ENCODE assay signal across 16 cellular contexts in genomic region chr14:86673523-86673969, GRCh38.
A peak's percentile ranks its signal among the peaks of the same experiment; 100 is the strongest.
DNase-seq lines count a peak whose midpoint lies in the region; ATAC-seq and TF ChIP-seq lines count a peak whose summit lies in the region.
"Had no signal": no experiment of that assay in that cellular context is flagged by ENCODE, and none has a peak within 500 bp of the region (broad histone marks: within the 10 kb centered on the region; RNA-seq: fewer than 3 reads in every experiment).

No MANE protein-coding gene starts in this region.

- H4K20me1 ChIP-seq in DND-41 (ENCODE audit: insufficient read depth, low read length) (no peaks in the 10 kb centered on the region), Karpas-422 (ENCODE audit: insufficient read depth, low read depth, low read length) (no peaks in the 10 kb centered on the region), neural progenitor cell (ENCODE audit: low read depth) (no peaks in the 10 kb centered on the region)

- H3K79me2 ChIP-seq in DND-41 (ENCODE audit: insufficient read depth, low read length) (no peaks in the 10 kb centered on the region), Karpas-422 (ENCODE audit: low read length) (no peaks in the 10 kb centered on the region), neural progenitor cell (ENCODE audit: low read depth) (no peaks in the 10 kb centered on the region)

- no peaks in the 10 kb centered on the region for H3K36me3 ChIP-seq in DND-41 (ENCODE audit: insufficient read depth, low read length)
- no peaks in the 10 kb centered on the region for H3K36me3 ChIP-seq in Karpas-422 (ENCODE audit: insufficient read depth, low read length)
- no peaks in the 10 kb centered on the region for H3K36me3 ChIP-seq in neural progenitor cell

- H3K4me1 ChIP-seq in DND-41 (ENCODE audit: insufficient read depth, low read length) (no peaks in the 10 kb centered on the region), Karpas-422 (ENCODE audit: low read length) (peaks cover 6% of the 10 kb centered on the region), foreskin keratinocyte (peaks cover 16% of the 10 kb centered on the region), neural progenitor cell (no peaks in the 10 kb centered on the region)

- H3K36me3 Mint-ChIP-seq in neural progenitor cell = no peaks in the 10 kb centered on the region
- H3K36me3 Mint-ChIP-seq: activated CD8-positive, alpha-beta memory T cell treated with anti-CD3 and anti-CD28 coated beads, Interleukin-2, amount 10 ng/mL, durations not matched to agents 7 days and 5 days had no signal

- no peak for TF ChIP-seq CTCF in DND-41 (IDR thresholded peaks at IDR 0.05; ENCODE audit: borderline replicate concordance, extremely low read depth, low read length, poor library complexity, severe bottlenecking)
- no peak for TF ChIP-seq CTCF in foreskin keratinocyte (conservative IDR thresholded peaks at IDR 0.05)
- TF ChIP-seq CTCF in neural progenitor cell (IDR thresholded peaks at IDR 0.05) = no peak

- H3K4me3 ChIP-seq in DND-41 (ENCODE audit: low read depth in 1 of 2, low read length in 2 of 2) (no peak overlapping the region), Karpas-422 (ENCODE audit: low read length) (no peak overlapping the region), neural progenitor cell (no peak overlapping the region)

- no peak overlapping the region for H3K4me2 ChIP-seq in DND-41 (ENCODE audit: insufficient read depth, low read length)
- H3K4me2 ChIP-seq in Karpas-422 (ENCODE audit: low read depth, low read length, poor library complexity, severe bottlenecking) = no peak overlapping the region
- H3K4me2 ChIP-seq in neural progenitor cell = no peak overlapping the region

- H3K27me3 ChIP-seq in DND-41 (ENCODE audit: insufficient read depth, low read length, poor library complexity) (no peaks in the 10 kb centered on the region), Karpas-422 (ENCODE audit: low read length) (no peaks in the 10 kb centered on the region), foreskin keratinocyte (no peaks in the 10 kb centered on the region), neural progenitor cell (no peaks in the 10 kb centered on the region)

- H3K9me3 ChIP-seq in DND-41 (ENCODE audit: insufficient read depth, low read length, severe bottlenecking) (no peaks in the 10 kb centered on the region), Karpas-422 (ENCODE audit: low read length) (no peaks in the 10 kb centered on the region), neural progenitor cell (ENCODE audit: low read depth) (no peaks in the 10 kb centered on the region)

- no peaks in the 10 kb centered on the region for H3K4me1 Mint-ChIP-seq in neural progenitor cell
- H3K4me1 Mint-ChIP-seq: activated CD8-positive, alpha-beta memory T cell treated with anti-CD3 and anti-CD28 coated beads, Interleukin-2, amount 10 ng/mL, durations not matched to agents 7 days and 5 days had no signal

- no peak overlapping the region for H3K27ac ChIP-seq in DND-41 (ENCODE audit: low read length)
- no peak overlapping the region for H3K27ac ChIP-seq in Karpas-422 (ENCODE audit: low read length)
- no peak overlapping the region for H3K27ac ChIP-seq in foreskin keratinocyte
- no peak overlapping the region for H3K27ac ChIP-seq in neural progenitor cell

- H2AFZ ChIP-seq in DND-41 (ENCODE audit: low read depth, low read length) (0 out of 2 replicates have a peak overlapping the region, but pooled peaks have one; percentile 47), Karpas-422 (ENCODE audit: low read length) (peak overlapping the region; percentile 17; the same call in 1 of the 2 replicates), neural progenitor cell (replicated peaks) (peak overlapping the region; percentile 36)

- H3K9me3 Mint-ChIP-seq in neural progenitor cell = no peaks in the 10 kb centered on the region

- DNase-seq in DND-41 (no peak), Karpas-422 (no peak), foreskin keratinocyte (peak; percentile 78 to 89), neural progenitor cell (ENCODE audit: low spot score) (no peak), DMS114 treated with DMSO at 0.1 percent for 48 hours (lab: John Stamatoyannopoulos, UW; ENCODE audit: unreplicated experiment) (no peak)
- no peak for DNase-seq in activated CD4-positive, alpha-beta T cell treated with anti-CD3 and anti-CD28 coated beads for 48 hours
- DNase-seq: activated CD4-positive, alpha-beta T cell treated with anti-CD3 and anti-CD28 coated beads for 1 hour; activated CD8-positive, alpha-beta memory T cell treated with anti-CD3 and anti-CD28 coated beads, Interleukin-2, amount 10 ng/mL, durations not matched to agents 7 days and 5 days; activated effector memory CD4-positive, alpha-beta T cell treated with anti-CD3 and anti-CD28 coated beads, Interleukin-2, amount 50 U/mL, for 16 hours; effector CD8-positive, alpha-beta T cell; hippocampal formation; NCI-H2029; stimulated activated CD4-positive, alpha-beta T cell treated with anti-CD3 and anti-CD28 coated beads, Interleukin-12 subunit alpha, Interleukin-12 subunit beta, amount 100 ng/mL, for 4 hours; T1000 had no signal

- no peak overlapping the region for H3K27ac Mint-ChIP-seq in neural progenitor cell
- H3K27ac Mint-ChIP-seq: activated CD8-positive, alpha-beta memory T cell treated with anti-CD3 and anti-CD28 coated beads, Interleukin-2, amount 10 ng/mL, durations not matched to agents 7 days and 5 days had no signal

- H3K9ac ChIP-seq in DND-41 (ENCODE audit: low read depth, low read length) (no peak overlapping the region), Karpas-422 (ENCODE audit: low read length) (no peak overlapping the region), neural progenitor cell (no peak overlapping the region)

- H3F3A ChIP-seq in neural progenitor cell (ENCODE audit: low read depth) = no peaks in the 10 kb centered on the region

- ATAC-seq in DND-41 (ENCODE audit: insufficient read depth, low read depth) = no peak
- ATAC-seq in foreskin keratinocyte = peak; percentile 98
- ATAC-seq in GM18858 (IDR thresholded peaks at IDR 0.05; ENCODE audit: unreplicated experiment) = no peak
- ATAC-seq in GM19455 (IDR thresholded peaks at IDR 0.05; ENCODE audit: unreplicated experiment) = no peak
- ATAC-seq: activated CD8-positive, alpha-beta memory T cell treated with anti-CD3 and anti-CD28 coated beads, Interleukin-2, amount 10 ng/mL, durations not matched to agents 7 days and 5 days had no signal

- H3K27me3 Mint-ChIP-seq in neural progenitor cell (ENCODE audit: insufficient read depth, low read depth) = no peaks in the 10 kb centered on the region
- H3K27me3 Mint-ChIP-seq: activated CD8-positive, alpha-beta memory T cell treated with anti-CD3 and anti-CD28 coated beads, Interleukin-2, amount 10 ng/mL, durations not matched to agents 7 days and 5 days had no signal

- no peak overlapping the region for H3K4me3 Mint-ChIP-seq in neural progenitor cell
- H3K4me3 Mint-ChIP-seq: activated CD8-positive, alpha-beta memory T cell treated with anti-CD3 and anti-CD28 coated beads, Interleukin-2, amount 10 ng/mL, durations not matched to agents 7 days and 5 days had no signal

- H3K9me2 ChIP-seq in Karpas-422 (replicated peaks; ENCODE audit: insufficient read depth, low read length) = no peaks in the 10 kb centered on the region

Comparison
In these comparisons a context has a peak if more than half of its experiments do, and no peak if none do; other contexts are left out.
1. DNase-seq: peak in foreskin keratinocyte (2 of 2); none in DND-41 (single experiment), Karpas-422 (single experiment), neural progenitor cell (single experiment), activated CD4-positive, alpha-beta T cell treated with anti-CD3 and anti-CD28 coated beads for 48 hours (single experiment) and DMS114 treated with DMSO at 0.1 percent for 48 hours (single experiment).
2. Peak in every context shown above with its lines, with median percentiles within 50 percentile points of each other: H2AFZ ChIP-seq.